In genomic region chr5:149836451-149837139, GRCh38 we compare ENCODE assay signal across 24 cellular contexts.
"Had no signal": no experiment of that assay in that cellular context is flagged by ENCODE, and none has a peak within 500 bp of the region (broad histone marks: within the 10 kb centered on the region; RNA-seq: fewer than 3 reads in every experiment).

No MANE protein-coding gene starts in this region.

- H3K4me1 Mint-ChIP-seq: activated naive CD4-positive, alpha-beta T cell treated with anti-CD3 and anti-CD28 coated beads, Interleukin-2, amount 10 ng/mL, durations not matched to agents 7 days and 5 days; naive B cell had no signal

- FAIRE-seq: keratinocyte, urothelium cell line had no signal

- H3K4me1 ChIP-seq: suprapubic skin had no signal

- H3K27ac ChIP-seq: cardiac muscle cell, epithelial cell of prostate, lower lobe of right lung, neutrophil, ovary, psoas muscle, right atrium auricular region, stomach, suprapubic skin, transverse colon had no signal

- H3K27me3 Mint-ChIP-seq: activated CD4-positive, alpha-beta memory T cell treated with anti-CD3 and anti-CD28 coated beads, Interleukin-2, amount 10 ng/mL, durations not matched to agents 7 days and 5 days; activated CD4-positive, alpha-beta T cell treated with anti-CD3 and anti-CD28 coated beads, Interleukin-2, amount 10 ng/mL, durations not matched to agents 24 days and 14 days; activated naive CD4-positive, alpha-beta T cell treated with anti-CD3 and anti-CD28 coated beads, Interleukin-2, amount 10 ng/mL, durations not matched to agents 7 days and 5 days; naive B cell had no signal

- H3K27ac Mint-ChIP-seq: activated CD4-positive, alpha-beta memory T cell treated with anti-CD3 and anti-CD28 coated beads, Interleukin-2, amount 10 ng/mL, durations not matched to agents 7 days and 5 days; activated CD4-positive, alpha-beta T cell treated with anti-CD3 and anti-CD28 coated beads, Interleukin-2, amount 10 ng/mL, durations not matched to agents 24 days and 14 days; activated naive CD4-positive, alpha-beta T cell treated with anti-CD3 and anti-CD28 coated beads, Interleukin-2, amount 10 ng/mL, durations not matched to agents 7 days and 5 days; activated T-cell treated with anti-CD3 and anti-CD28 coated beads, Interleukin-2, amount 50 U/mL, for 72 hours had no signal

- H3K4me3 ChIP-seq: cardiac muscle cell, lower lobe of right lung, ovary, psoas muscle, right atrium auricular region, stomach, suprapubic skin, transverse colon had no signal

- DNase-seq: activated CD4-positive, alpha-beta memory T cell treated with anti-CD3 and anti-CD28 coated beads, Interleukin-2, amount 10 ng/mL, durations not matched to agents 7 days and 5 days; activated CD4-positive, alpha-beta T cell treated with anti-CD3 and anti-CD28 coated beads, Interleukin-2, amount 10 ng/mL, durations not matched to agents 24 days and 14 days; activated effector memory CD4-positive, alpha-beta T cell treated with anti-CD3 and anti-CD28 coated beads, Interleukin-2, amount 50 U/mL, for 16 hours; activated naive CD4-positive, alpha-beta T cell treated with anti-CD3 and anti-CD28 coated beads, Interleukin-2, amount 10 ng/mL, durations not matched to agents 7 days and 5 days; activated T-cell treated with anti-CD3 and anti-CD28 coated beads, Interleukin-2, amount 50 U/mL, for 72 hours; amygdala; cortex of kidney; left colon; lower lobe of right lung; naive B cell; ovary; psoas muscle; stimulated activated CD4-positive, alpha-beta T cell treated with anti-CD3 and anti-CD28 coated beads, Interleukin-12 subunit alpha, Interleukin-12 subunit beta, amount 100 ng/mL, for 4 hours; stimulated activated CD4-positive, alpha-beta T cell treated with anti-CD3 and anti-CD28 coated beads, Interleukin-1b, Interleukin-23, amount 100 ng/mL, for 48 hours; stomach; transverse colon had no signal

- H3K36me3 ChIP-seq: cardiac muscle cell, neutrophil, ovary had no signal

- H3K4me3 Mint-ChIP-seq: activated CD4-positive, alpha-beta memory T cell treated with anti-CD3 and anti-CD28 coated beads, Interleukin-2, amount 10 ng/mL, durations not matched to agents 7 days and 5 days; activated CD4-positive, alpha-beta T cell treated with anti-CD3 and anti-CD28 coated beads, Interleukin-2, amount 10 ng/mL, durations not matched to agents 24 days and 14 days; activated naive CD4-positive, alpha-beta T cell treated with anti-CD3 and anti-CD28 coated beads, Interleukin-2, amount 10 ng/mL, durations not matched to agents 7 days and 5 days; activated T-cell treated with anti-CD3 and anti-CD28 coated beads, Interleukin-2, amount 50 U/mL, for 72 hours; naive B cell had no signal

- H3K36me3 Mint-ChIP-seq: naive B cell had no signal

- ATAC-seq: activated CD4-positive, CD25-positive, alpha-beta regulatory T cell treated with anti-CD3 and anti-CD28 coated beads, Interleukin-2, amount 50 U/mL, for 24 hours; activated T-cell treated with anti-CD3 and anti-CD28 coated beads, Interleukin-2, amount 50 U/mL, for 72 hours; left colon; lower lobe of right lung; psoas muscle had no signal

- H3K27me3 ChIP-seq: cardiac muscle cell, neutrophil, ovary, right atrium auricular region, stomach, suprapubic skin, transverse colon had no signal

- H3K9me3 ChIP-seq: lower lobe of right lung, neutrophil, ovary, psoas muscle, right atrium auricular region, stomach, suprapubic skin, transverse colon had no signal

- H3K9me3 Mint-ChIP-seq: activated CD4-positive, alpha-beta memory T cell treated with anti-CD3 and anti-CD28 coated beads, Interleukin-2, amount 10 ng/mL, durations not matched to agents 7 days and 5 days; activated CD4-positive, alpha-beta T cell treated with anti-CD3 and anti-CD28 coated beads, Interleukin-2, amount 10 ng/mL, durations not matched to agents 24 days and 14 days; activated naive CD4-positive, alpha-beta T cell treated with anti-CD3 and anti-CD28 coated beads, Interleukin-2, amount 10 ng/mL, durations not matched to agents 7 days and 5 days; activated T-cell treated with anti-CD3 and anti-CD28 coated beads, Interleukin-2, amount 50 U/mL, for 72 hours; naive B cell had no signal
